Comparison of ENCODE assay signal across 19 cellular contexts in the genomic region with DNA sequence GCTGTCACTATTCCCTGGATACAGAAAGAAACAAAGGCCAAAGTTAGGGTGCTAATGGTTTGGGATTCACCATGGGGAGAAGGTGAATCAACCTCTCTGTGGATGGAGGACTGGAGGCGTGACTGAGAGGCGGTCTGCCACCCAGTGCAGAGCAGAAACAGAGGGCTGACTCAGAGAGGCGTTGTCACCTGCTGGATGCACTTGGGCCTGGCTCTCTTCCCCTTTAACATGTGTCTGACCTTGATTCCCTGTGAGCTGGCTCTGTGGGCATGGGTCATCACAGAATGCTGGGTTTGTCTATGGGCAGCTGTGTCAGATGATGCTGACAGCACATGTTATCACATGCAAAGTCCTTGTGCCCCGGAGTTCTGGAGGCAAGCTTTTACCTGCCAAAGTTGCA.
DNase-seq lines count a peak whose midpoint lies in the region; ATAC-seq, FAIRE-seq and TF ChIP-seq lines count a peak whose summit lies in the region.
"Had no signal": no experiment of that assay in that cellular context is flagged by ENCODE, and none has a peak within 500 bp of the region (broad histone marks: within the 10 kb centered on the region; RNA-seq: fewer than 3 reads in every experiment).

No MANE protein-coding gene starts in this region.

- H3K27me3 ChIP-seq in mammary epithelial cell (ENCODE audit: insufficient read depth, low read length) = no peaks in the 10 kb centered on the region
- H3K27me3 ChIP-seq: gastroesophageal sphincter had no signal

- BruUV-seq in mammary epithelial cell (replicated peaks; lab: Mats Ljungman, UMichigan) = no TSS peak

- intact Hi-C loops in mammary epithelial cell (cut with micrococcal nuclease) = loop anchor here (2.0 kb wide), 1 partner anchor 75 kb away; the partner anchor contains the start of gene LDLRAD3

- ATAC-seq in GM19463 (IDR thresholded peaks at IDR 0.05; ENCODE audit: unreplicated experiment) (no peak), HG02981 (IDR thresholded peaks at IDR 0.05; ENCODE audit: unreplicated experiment) (no peak)
- ATAC-seq: activated CD4-positive, alpha-beta T cell treated with anti-CD3 and anti-CD28 coated beads for 36 hours; gastroesophageal sphincter; left colon had no signal

- WGBS in mammary epithelial cell (ENCODE audit: low coverage, missing lambda C conversion rate) = 31% methylated on average over 3 of the region's 4 CpGs

- H3K4me1 ChIP-seq in mammary epithelial cell (ENCODE audit: insufficient read depth, low read length) = peaks cover 35% of the 10 kb centered on the region

- DNase-seq in COLO668 (lab: John Stamatoyannopoulos, UW; ENCODE audit: unreplicated experiment) (peak; percentile 16), RCC 7860 (ENCODE audit: low spot score) (peak; percentile 5), mammary epithelial cell (peak; percentile 79), myocyte (ENCODE audit: low read depth) (peak; percentile 91), NCI-H2171 (lab: John Stamatoyannopoulos, UW) (no peak), amygdala (lab: John Stamatoyannopoulos, UW) (no peak)
- DNase-seq: activated CD4-positive, alpha-beta T cell treated with anti-CD3 and anti-CD28 coated beads for 36 hours; cortex of kidney; Kasumi-1; left colon; NCI-H526; nephron progenitor cell; stimulated activated CD4-positive, alpha-beta T cell treated with anti-CD3 and anti-CD28 coated beads, Interleukin-4, amount 100 ng/mL, for 24 hours; T-helper 9 cell had no signal

- peak overlapping the region; percentile 13 for H3K4me2 ChIP-seq in mammary epithelial cell (ENCODE audit: insufficient read depth, low read depth, low read length)
- H3K4me2 ChIP-seq: smooth muscle cell had no signal

- dilution Hi-C loops in mammary epithelial cell (cut with HindIII; ENCODE audit: low sequenced_read_pairs) = loop anchor here (5.0 kb wide), 1 partner anchor 77 kb away; the partner anchor contains the start of gene LDLRAD3

- H3K9ac ChIP-seq in mammary epithelial cell (ENCODE audit: insufficient read depth, low read length) = no peak overlapping the region

- in situ Hi-C loops in mammary epithelial cell (cut with MboI; ENCODE audit: low sequenced_read_pairs in 2 of 2) = no loop called here

- no peak for TF ChIP-seq CTCF in mammary epithelial cell (conservative IDR thresholded peaks at IDR 0.05 in 1 of 2, IDR thresholded peaks at IDR 0.05 in 1 of 2; ENCODE audit: extremely low read depth in 1 of 2, insufficient read depth in 1 of 2, low read depth in 1 of 2, low read length in 2 of 2)

- no peaks in the 10 kb centered on the region for H3K9me3 ChIP-seq in mammary epithelial cell (replicated peaks; ENCODE audit: insufficient read depth, low read length)
- H3K9me3 ChIP-seq: gastroesophageal sphincter had no signal

- H3K79me2 ChIP-seq in mammary epithelial cell (ENCODE audit: insufficient read depth, low read length) = peaks cover 61% of the 10 kb centered on the region

- no peak overlapping the region for H2AFZ ChIP-seq in mammary epithelial cell (ENCODE audit: low read depth, low read length)

- no peak overlapping the region for H3K4me3 ChIP-seq in mammary epithelial cell (replicated peaks in 1 of 3; ENCODE audit: insufficient read depth in 1 of 3, low read depth in 2 of 3, low read length in 3 of 3)
- H3K4me3 ChIP-seq: gastroesophageal sphincter, SK-N-MC, smooth muscle cell had no signal

- H3K27ac ChIP-seq in mammary epithelial cell (ENCODE audit: insufficient read depth, low read depth, low read length) = peak overlapping the region; percentile 52
- H3K27ac ChIP-seq: gastroesophageal sphincter, SK-N-MC had no signal

- H3K36me3 ChIP-seq in mammary epithelial cell (ENCODE audit: insufficient read depth, low read length) = no peaks in the 10 kb centered on the region
- H3K36me3 ChIP-seq: gastroesophageal sphincter had no signal

- no peak for FAIRE-seq in RCC 7860 (lab: Jason Lieb, UNC)

- CTCF ChIA-PET in mammary epithelial cell (lab: Charles Lee; ENCODE audit: low non-redundant PET) = interaction anchor here (1.3 kb wide), 1 partner anchor 198 kb away, joined by 5 read pairs; no protein-coding TSS in a partner anchor

- H4K20me1 ChIP-seq in mammary epithelial cell (ENCODE audit: insufficient read depth, low read length) = no peaks in the 10 kb centered on the region

Comparison
In these comparisons a context has a peak if more than half of its experiments do, and no peak if none do; other contexts are left out.
1. DNase-seq: peak in COLO668 (single experiment), RCC 7860 (single experiment), mammary epithelial cell (single experiment) and myocyte (single experiment); none in NCI-H2171 (single experiment) and amygdala (0 of 56).